In genomic region chr9:221989-222776, GRCh38 we compare ENCODE assay signal across 13 cellular contexts. TPM values are rescaled to one million over a fixed set of nuclear protein-coding genes. Genes with fewer than 3 reads are reported as not detected.
DNase-seq lines count a peak whose midpoint lies in the region; ATAC-seq and TF ChIP-seq lines count a peak whose summit lies in the region.
"Had no signal": no experiment of that assay in that cellular context is flagged by ENCODE, and none has a peak within 500 bp of the region (broad histone marks: within the 10 kb centered on the region; RNA-seq: fewer than 3 reads in every experiment).

No MANE protein-coding gene starts in this region.

- intact Hi-C loops in right lobe of liver (cut with DNase I) = no loop called here
- intact Hi-C loops in mucosa of descending colon (cut with DNase I, micrococcal nuclease) = no loop called here

- no peaks in the 10 kb centered on the region for H3K9me3 ChIP-seq in BLaER1 treated with 17β-estradiol and CSF1 and Interleukin-3, amounts not matched to agents 10 nM and 100 nM (replicated peaks in 1 of 11)
- H3K9me3 ChIP-seq in T-helper 17 cell (ENCODE audit: control insufficient read depth, low read length, poor library complexity, severe bottlenecking) = no peaks in the 10 kb centered on the region
- no peaks in the 10 kb centered on the region for H3K9me3 ChIP-seq in right lobe of liver
- no peaks in the 10 kb centered on the region for H3K9me3 ChIP-seq in mucosa of descending colon
- H3K9me3 ChIP-seq: vagina had no signal

- DNase-seq in T-helper 17 cell = no peak
- DNase-seq in right lobe of liver = no peak
- DNase-seq in DMS153 treated with DMSO at 0.1 percent for 48 hours (lab: John Stamatoyannopoulos, UW; ENCODE audit: unreplicated experiment) = no peak
- DNase-seq in NCI-H2107 treated with DMSO at 0.1 percent for 48 hours (lab: John Stamatoyannopoulos, UW; ENCODE audit: unreplicated experiment) = no peak
- no peak for DNase-seq in mucosa of descending colon
- DNase-seq: H7; naive thymus-derived CD8-positive, alpha-beta T cell; RPMI8226 had no signal

- H3K4me3 ChIP-seq in BLaER1 treated with 17β-estradiol and CSF1 and Interleukin-3, amounts not matched to agents 10 nM and 100 nM = peak overlapping the region in 5 of 10 experiments; percentile 4 to 33 (median 15); a peak in 5 of 20 replicates
- no peak overlapping the region for H3K4me3 ChIP-seq in right lobe of liver
- H3K4me3 ChIP-seq in mucosa of descending colon = no peak overlapping the region
- H3K4me3 ChIP-seq: smooth muscle cell, vagina had no signal

- peak overlapping the region in 4 of 11 experiments; percentile 20 to 47 (median 36); a peak in 4 of 22 replicates for H3K9ac ChIP-seq in BLaER1 treated with 17β-estradiol and CSF1 and Interleukin-3, amounts not matched to agents 10 nM and 100 nM

- H4K20me1 ChIP-seq in BLaER1 treated with 17β-estradiol and CSF1 and Interleukin-3, amounts not matched to agents 10 nM and 100 nM = peaks cover 0 to 19% (median 0%) of the 10 kb centered on the region in 11 experiments; a peak in 2 of 22 replicates

- peak overlapping the region; percentile 72 for H3K27ac Mint-ChIP-seq in T-helper 17 cell

- ATAC-seq in GM18502 (IDR thresholded peaks at IDR 0.05; ENCODE audit: poor library complexity, unreplicated experiment) (peak; percentile 39), T-helper 17 cell (peak; percentile 18), right lobe of liver (peak in 3 of 4 donors; percentile 29 to 56 (median 53)), HG03196 (IDR thresholded peaks at IDR 0.05; ENCODE audit: unreplicated experiment) (no peak), mucosa of descending colon (no peak)
- ATAC-seq: naive thymus-derived CD8-positive, alpha-beta T cell had no signal

- WGBS in right lobe of liver (ENCODE audit: insufficient coverage, low coverage, low lambda C conversion rate, missing lambda C conversion rate) = 47% methylated on average over 6 of the region's 6 CpGs

- H3K27me3 ChIP-seq in BLaER1 treated with 17β-estradiol and CSF1 and Interleukin-3, amounts not matched to agents 10 nM and 100 nM = no peaks in the 10 kb centered on the region
- H3K27me3 ChIP-seq in right lobe of liver = no peaks in the 10 kb centered on the region
- H3K27me3 ChIP-seq: vagina had no signal

- no peaks in the 10 kb centered on the region for H3K36me3 Mint-ChIP-seq in T-helper 17 cell (ENCODE audit: low read depth)
- H3K36me3 Mint-ChIP-seq: naive thymus-derived CD8-positive, alpha-beta T cell had no signal

- H3K27me3 Mint-ChIP-seq in T-helper 17 cell = peaks cover 2% of the 10 kb centered on the region

- TF ChIP-seq CTCF in right lobe of liver (IDR thresholded peaks at IDR 0.05) = no peak
- TF ChIP-seq CTCF in mucosa of descending colon (IDR thresholded peaks at IDR 0.05) = no peak

- peaks cover 10 to 94% (median 62%) of the 10 kb centered on the region in 10 experiments; a peak in 18 of 20 replicates for H3K4me1 ChIP-seq in BLaER1 treated with 17β-estradiol and CSF1 and Interleukin-3, amounts not matched to agents 10 nM and 100 nM
- H3K4me1 ChIP-seq in right lobe of liver = peaks cover 0 to 12% (median 0%) of the 10 kb centered on the region in 4 donors
- no peaks in the 10 kb centered on the region for H3K4me1 ChIP-seq in mucosa of descending colon (ENCODE audit: low read depth)
- H3K4me1 ChIP-seq: vagina had no signal

- peak overlapping the region; percentile 9 to 97 (median 69); a peak in 21 of 22 replicates for H3K4me2 ChIP-seq in BLaER1 treated with 17β-estradiol and CSF1 and Interleukin-3, amounts not matched to agents 10 nM and 100 nM
- H3K4me2 ChIP-seq: smooth muscle cell had no signal

- peaks cover 0 to 25% (median 0%) of the 10 kb centered on the region in 11 experiments; a peak in 2 of 22 replicates for H3K36me3 ChIP-seq in BLaER1 treated with 17β-estradiol and CSF1 and Interleukin-3, amounts not matched to agents 10 nM and 100 nM
- no peaks in the 10 kb centered on the region for H3K36me3 ChIP-seq in right lobe of liver
- no peaks in the 10 kb centered on the region for H3K36me3 ChIP-seq in mucosa of descending colon (ENCODE audit: low read depth)
- H3K36me3 ChIP-seq: vagina had no signal

- TF ChIP-seq POLR2A in right lobe of liver (IDR thresholded peaks at IDR 0.05) = no peak

- H3K4me3 Mint-ChIP-seq in T-helper 17 cell = peak overlapping the region; percentile 82

- peak overlapping the region in 6 of 11 experiments; percentile 31 to 61 (median 46); a peak in 9 of 22 replicates for H3K27ac ChIP-seq in BLaER1 treated with 17β-estradiol and CSF1 and Interleukin-3, amounts not matched to agents 10 nM and 100 nM
- H3K27ac ChIP-seq in right lobe of liver = no peak overlapping the region
- H3K27ac ChIP-seq: vagina had no signal

- peaks cover 21% of the 10 kb centered on the region for H3K4me1 Mint-ChIP-seq in T-helper 17 cell

RNA-seq across cellular contexts. Expression of gene DOCK8, which starts 7.5 kb away (rescaled TPM):
- total RNA-seq in T-helper 17 cell (100 to 1,000 TPM; 160 to 187 TPM), right lobe of liver (10 to 100 TPM in 3 of 6 experiments, 1 to 10 TPM in 3; 5.8 to 20.5 (median 9.5) TPM), mucosa of descending colon (10 to 100 TPM; 13.5 to 16.6 (median 15.7) TPM)

RNA-seq across cellular contexts. Expression of gene ZNG1A, which starts 43.3 kb away (rescaled TPM):
- total RNA-seq in T-helper 17 cell (10 to 100 TPM; 23.1 to 24.4 TPM), right lobe of liver (10 to 100 TPM in 5 of 6 experiments, 1 to 10 TPM in 1; 7.8 to 22.9 (median 13.5) TPM), mucosa of descending colon (10 to 100 TPM; 25.2 to 36.0 (median 33.3) TPM)

Comparison
In these comparisons a context has a peak if more than half of its experiments do, and no peak if none do; other contexts are left out.
1. H3K27ac ChIP-seq: peak in BLaER1 treated with 17β-estradiol and CSF1 and Interleukin-3, amounts not matched to agents 10 nM and 100 nM (6 of 11); none in right lobe of liver (0 of 3).
2. ATAC-seq: peak in GM18502 (single experiment), T-helper 17 cell (single experiment) and right lobe of liver (3 of 4); none in HG03196 (single experiment) and mucosa of descending colon (single experiment).
3. RNA of gene DOCK8, which starts 7.5 kb away (total RNA-seq): 160 to 187 TPM in T-helper 17 cell; 13.5 to 16.6 TPM in mucosa of descending colon and 5.8 to 20.5 TPM in right lobe of liver; every median in the first group is over 4 times any median in the second.